ENCODE assay signal across 2 cellular contexts in genomic region chr19:5360003-5360820, GRCh38.
A peak's percentile ranks its signal among the peaks of the same experiment; 100 is the strongest.
TF ChIP-seq lines count a peak whose summit lies in the region.

No MANE protein-coding gene starts in this region.

TF ChIP-seq in HepG2, 621 proteins besides CTCF, POLR2A, EP300 and RAD21:
- TF ChIP-seq FOXO4 (CRISPR knock-in tag; conservative IDR thresholded peaks at IDR 0.05) (no peak), CHD4 (IDR thresholded peaks at IDR 0.05; ENCODE audit: borderline replicate concordance, low read length) (0 out of 2 replicates have a peak, but pooled peaks have one; percentile 46), ZBTB8A (CRISPR knock-in tag; IDR thresholded peaks at IDR 0.05; ENCODE audit: borderline replicate concordance, low read depth) (no peak), LBX2 (CRISPR knock-in tag; IDR thresholded peaks at IDR 0.05; ENCODE audit: borderline replicate concordance) (no peak), NFIB (CRISPR knock-in tag; IDR thresholded peaks at IDR 0.05; ENCODE audit: borderline replicate concordance) (no peak), ZNF629 (CRISPR knock-in tag; conservative IDR thresholded peaks at IDR 0.05) (peak; percentile 81), ZBTB33 (CRISPR knock-in tag; IDR thresholded peaks at IDR 0.05) (0 out of 2 replicates have a peak, but pooled peaks have one; percentile 20), MXD1 (CRISPR knock-in tag; IDR thresholded peaks at IDR 0.05) (no peak), FOXP1 (IDR thresholded peaks at IDR 0.05) (peak; percentile 70), FOXP1 (CRISPR knock-in tag; IDR thresholded peaks at IDR 0.05) (no peak), PHF20 (CRISPR knock-in tag; IDR thresholded peaks at IDR 0.05) (no peak), ZKSCAN5 (CRISPR knock-in tag; IDR thresholded peaks at IDR 0.05) (no peak), FIP1L1 (IDR thresholded peaks at IDR 0.05; ENCODE audit: borderline replicate concordance, insufficient read depth, low read depth, low read length) (no peak), REL (CRISPR knock-in tag; conservative IDR thresholded peaks at IDR 0.05) (no peak), ZMAT5 (CRISPR knock-in tag; IDR thresholded peaks at IDR 0.05; ENCODE audit: borderline replicate concordance, low read depth) (no peak), HOXA5 (CRISPR knock-in tag; IDR thresholded peaks at IDR 0.05) (no peak), ZNF501 (CRISPR knock-in tag; IDR thresholded peaks at IDR 0.05) (no peak), GTF2F1 (IDR thresholded peaks at IDR 0.05; ENCODE audit: low read length) (no peak), ASH2L (IDR thresholded peaks at IDR 0.05; ENCODE audit: insufficient read length, low read depth, low read length) (no peak), PHF5A (CRISPR knock-in tag; IDR thresholded peaks at IDR 0.05; ENCODE audit: low read depth, unreplicated experiment) (no peak), SMAD3 (CRISPR knock-in tag; IDR thresholded peaks at IDR 0.05) (no peak), ZMYM3 (CRISPR knock-in tag; IDR thresholded peaks at IDR 0.05) (0 out of 2 replicates have a peak, but pooled peaks have one; percentile 16), ZNF598 (CRISPR knock-in tag; IDR thresholded peaks at IDR 0.05; ENCODE audit: borderline replicate concordance) (no peak)
- TF ChIP-seq, protein P1, sequence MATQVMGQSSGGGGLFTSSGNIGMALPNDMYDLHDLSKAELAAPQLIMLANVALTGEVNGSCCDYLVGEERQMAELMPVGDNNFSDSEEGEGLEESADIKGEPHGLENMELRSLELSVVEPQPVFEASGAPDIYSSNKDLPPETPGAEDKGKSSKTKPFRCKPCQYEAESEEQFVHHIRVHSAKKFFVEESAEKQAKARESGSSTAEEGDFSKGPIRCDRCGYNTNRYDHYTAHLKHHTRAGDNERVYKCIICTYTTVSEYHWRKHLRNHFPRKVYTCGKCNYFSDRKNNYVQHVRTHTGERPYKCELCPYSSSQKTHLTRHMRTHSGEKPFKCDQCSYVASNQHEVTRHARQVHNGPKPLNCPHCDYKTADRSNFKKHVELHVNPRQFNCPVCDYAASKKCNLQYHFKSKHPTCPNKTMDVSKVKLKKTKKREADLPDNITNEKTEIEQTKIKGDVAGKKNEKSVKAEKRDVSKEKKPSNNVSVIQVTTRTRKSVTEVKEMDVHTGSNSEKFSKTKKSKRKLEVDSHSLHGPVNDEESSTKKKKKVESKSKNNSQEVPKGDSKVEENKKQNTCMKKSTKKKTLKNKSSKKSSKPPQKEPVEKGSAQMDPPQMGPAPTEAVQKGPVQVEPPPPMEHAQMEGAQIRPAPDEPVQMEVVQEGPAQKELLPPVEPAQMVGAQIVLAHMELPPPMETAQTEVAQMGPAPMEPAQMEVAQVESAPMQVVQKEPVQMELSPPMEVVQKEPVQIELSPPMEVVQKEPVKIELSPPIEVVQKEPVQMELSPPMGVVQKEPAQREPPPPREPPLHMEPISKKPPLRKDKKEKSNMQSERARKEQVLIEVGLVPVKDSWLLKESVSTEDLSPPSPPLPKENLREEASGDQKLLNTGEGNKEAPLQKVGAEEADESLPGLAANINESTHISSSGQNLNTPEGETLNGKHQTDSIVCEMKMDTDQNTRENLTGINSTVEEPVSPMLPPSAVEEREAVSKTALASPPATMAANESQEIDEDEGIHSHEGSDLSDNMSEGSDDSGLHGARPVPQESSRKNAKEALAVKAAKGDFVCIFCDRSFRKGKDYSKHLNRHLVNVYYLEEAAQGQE (IDR thresholded peaks at IDR 0.05; ENCODE audit: borderline replicate concordance in 1 of 2, low read depth in 1 of 2, low read length in 2 of 2), result no peak

TF ChIP-seq in H1, 55 proteins besides CTCF, POLR2A, EP300 and RAD21:
- no peak for TF ChIP-seq CHD1 (IDR thresholded peaks at IDR 0.05; ENCODE audit: low read depth, low read length)
TF ChIP-seq in H1: peak in this region for 0.
